1 cellular context compared by ENCODE assay signal in the genomic region with DNA sequence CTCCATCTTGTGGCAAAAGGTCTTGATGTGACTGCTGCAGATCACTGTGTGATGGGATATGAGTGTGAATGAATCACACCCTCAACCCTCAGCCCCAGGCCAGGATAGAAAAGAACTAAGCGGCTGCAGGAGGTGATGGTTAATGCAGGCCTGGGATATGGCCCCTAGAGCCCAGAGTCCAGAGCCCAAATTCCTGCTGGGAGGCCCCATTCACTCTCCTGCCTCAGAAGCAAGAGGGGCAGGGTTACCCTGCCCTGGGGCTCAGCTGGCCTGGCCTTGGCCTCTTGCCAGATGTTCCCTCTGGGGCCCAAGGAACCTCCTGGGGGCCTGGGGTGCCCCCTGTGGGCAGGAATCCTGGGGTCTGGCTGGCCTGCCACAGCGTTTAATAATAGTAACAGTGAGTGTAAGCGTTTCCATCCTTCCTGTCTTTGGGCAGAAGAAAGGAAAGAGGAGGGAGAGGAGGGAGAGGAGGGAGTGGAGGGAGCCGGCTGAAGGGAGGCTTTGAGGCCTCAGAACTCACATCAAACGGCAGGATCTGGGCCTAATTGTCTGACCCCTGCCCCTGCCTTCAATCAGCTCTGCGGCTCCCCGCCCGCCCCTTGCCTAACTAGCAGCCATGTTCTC.
TF ChIP-seq lines count a peak whose summit lies in the region.

No MANE protein-coding gene starts in this region.

TF ChIP-seq in HepG2, 621 proteins besides CTCF, POLR2A, EP300 and RAD21 (continued from another document and continues in another):
- peak; percentile 91 for TF ChIP-seq ZNF263 (CRISPR knock-in tag; IDR thresholded peaks at IDR 0.05)
- TF ChIP-seq, protein P1, sequence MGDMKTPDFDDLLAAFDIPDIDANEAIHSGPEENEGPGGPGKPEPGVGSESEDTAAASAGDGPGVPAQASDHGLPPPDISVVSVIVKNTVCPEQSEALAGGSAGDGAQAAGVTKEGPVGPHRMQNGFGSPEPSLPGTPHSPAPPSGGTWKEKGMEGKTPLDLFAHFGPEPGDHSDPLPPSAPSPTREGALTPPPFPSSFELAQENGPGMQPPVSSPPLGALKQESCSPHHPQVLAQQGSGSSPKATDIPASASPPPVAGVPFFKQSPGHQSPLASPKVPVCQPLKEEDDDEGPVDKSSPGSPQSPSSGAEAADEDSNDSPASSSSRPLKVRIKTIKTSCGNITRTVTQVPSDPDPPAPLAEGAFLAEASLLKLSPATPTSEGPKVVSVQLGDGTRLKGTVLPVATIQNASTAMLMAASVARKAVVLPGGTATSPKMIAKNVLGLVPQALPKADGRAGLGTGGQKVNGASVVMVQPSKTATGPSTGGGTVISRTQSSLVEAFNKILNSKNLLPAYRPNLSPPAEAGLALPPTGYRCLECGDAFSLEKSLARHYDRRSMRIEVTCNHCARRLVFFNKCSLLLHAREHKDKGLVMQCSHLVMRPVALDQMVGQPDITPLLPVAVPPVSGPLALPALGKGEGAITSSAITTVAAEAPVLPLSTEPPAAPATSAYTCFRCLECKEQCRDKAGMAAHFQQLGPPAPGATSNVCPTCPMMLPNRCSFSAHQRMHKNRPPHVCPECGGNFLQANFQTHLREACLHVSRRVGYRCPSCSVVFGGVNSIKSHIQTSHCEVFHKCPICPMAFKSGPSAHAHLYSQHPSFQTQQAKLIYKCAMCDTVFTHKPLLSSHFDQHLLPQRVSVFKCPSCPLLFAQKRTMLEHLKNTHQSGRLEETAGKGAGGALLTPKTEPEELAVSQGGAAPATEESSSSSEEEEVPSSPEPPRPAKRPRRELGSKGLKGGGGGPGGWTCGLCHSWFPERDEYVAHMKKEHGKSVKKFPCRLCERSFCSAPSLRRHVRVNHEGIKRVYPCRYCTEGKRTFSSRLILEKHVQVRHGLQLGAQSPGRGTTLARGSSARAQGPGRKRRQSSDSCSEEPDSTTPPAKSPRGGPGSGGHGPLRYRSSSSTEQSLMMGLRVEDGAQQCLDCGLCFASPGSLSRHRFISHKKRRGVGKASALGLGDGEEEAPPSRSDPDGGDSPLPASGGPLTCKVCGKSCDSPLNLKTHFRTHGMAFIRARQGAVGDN (CRISPR knock-in tag; IDR thresholded peaks at IDR 0.05), result peak; percentile 64
- no peak for TF ChIP-seq ZNF556 (CRISPR knock-in tag; IDR thresholded peaks at IDR 0.05; ENCODE audit: borderline replicate concordance)
- TF ChIP-seq, protein P2, sequence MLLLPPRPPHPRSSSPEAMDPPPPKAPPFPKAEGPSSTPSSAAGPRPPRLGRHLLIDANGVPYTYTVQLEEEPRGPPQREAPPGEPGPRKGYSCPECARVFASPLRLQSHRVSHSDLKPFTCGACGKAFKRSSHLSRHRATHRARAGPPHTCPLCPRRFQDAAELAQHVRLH (CRISPR knock-in tag; IDR thresholded peaks at IDR 0.05; ENCODE audit: borderline replicate concordance, low read depth), result 0 out of 2 replicates have a peak, but pooled peaks have one; percentile 34
- TF ChIP-seq NFIC (IDR thresholded peaks at IDR 0.05; ENCODE audit: low read length), result peak; percentile 61; the same call in 1 of the 2 replicates
- TF ChIP-seq ZBTB7B (CRISPR knock-in tag; IDR thresholded peaks at IDR 0.05), result 0 out of 2 replicates have a peak, but pooled peaks have one; percentile 42
- peak; percentile 22; the same call in 1 of the 2 replicates for TF ChIP-seq SALL1 (CRISPR knock-in tag; IDR thresholded peaks at IDR 0.05)
- 0 out of 2 replicates have a peak, but pooled peaks have one; percentile 19 for TF ChIP-seq SAP130 (CRISPR knock-in tag; IDR thresholded peaks at IDR 0.05; ENCODE audit: low read depth)
- peak; percentile 26; the same call in 1 of the 2 replicates for TF ChIP-seq ZFX (CRISPR knock-in tag; IDR thresholded peaks at IDR 0.05; ENCODE audit: low read depth)
- TF ChIP-seq BCL6 (CRISPR knock-in tag; IDR thresholded peaks at IDR 0.05), result 0 out of 2 replicates have a peak, but pooled peaks have one; percentile 17
- TF ChIP-seq STAG1 (CRISPR knock-in tag; IDR thresholded peaks at IDR 0.05), result peak; percentile 33
- TF ChIP-seq HDAC1 (CRISPR knock-in tag; IDR thresholded peaks at IDR 0.05), result 0 out of 2 replicates have a peak, but pooled peaks have one; percentile 32
- TF ChIP-seq, protein P3, sequence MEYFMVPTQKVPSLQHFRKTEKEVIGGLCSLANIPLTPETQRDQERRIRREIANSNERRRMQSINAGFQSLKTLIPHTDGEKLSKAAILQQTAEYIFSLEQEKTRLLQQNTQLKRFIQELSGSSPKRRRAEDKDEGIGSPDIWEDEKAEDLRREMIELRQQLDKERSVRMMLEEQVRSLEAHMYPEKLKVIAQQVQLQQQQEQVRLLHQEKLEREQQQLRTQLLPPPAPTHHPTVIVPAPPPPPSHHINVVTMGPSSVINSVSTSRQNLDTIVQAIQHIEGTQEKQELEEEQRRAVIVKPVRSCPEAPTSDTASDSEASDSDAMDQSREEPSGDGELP (IDR thresholded peaks at IDR 0.05; ENCODE audit: borderline replicate concordance, low read depth), result peak; percentile 84
- TF ChIP-seq HNF4G (IDR thresholded peaks at IDR 0.05; ENCODE audit: borderline replicate concordance, low read depth, low read length), result peak; percentile 48; the same call in 1 of the 2 replicates
- TF ChIP-seq HNF4G (CRISPR knock-in tag; IDR thresholded peaks at IDR 0.05; ENCODE audit: borderline replicate concordance, low read depth), result no peak
- TF ChIP-seq NR2F6 (IDR thresholded peaks at IDR 0.05), result peak; percentile 48; the same call in 1 of the 2 replicates
- TF ChIP-seq NR2F6 (CRISPR knock-in tag; IDR thresholded peaks at IDR 0.05), result no peak
- peak; percentile 19 for TF ChIP-seq XRCC5 (optimal IDR thresholded peaks at IDR 0.05; ENCODE audit: low read length)
- 0 out of 2 replicates have a peak, but pooled peaks have one; percentile 13 for TF ChIP-seq NCOA2 (CRISPR knock-in tag; IDR thresholded peaks at IDR 0.05)
- TF ChIP-seq, protein P4, sequence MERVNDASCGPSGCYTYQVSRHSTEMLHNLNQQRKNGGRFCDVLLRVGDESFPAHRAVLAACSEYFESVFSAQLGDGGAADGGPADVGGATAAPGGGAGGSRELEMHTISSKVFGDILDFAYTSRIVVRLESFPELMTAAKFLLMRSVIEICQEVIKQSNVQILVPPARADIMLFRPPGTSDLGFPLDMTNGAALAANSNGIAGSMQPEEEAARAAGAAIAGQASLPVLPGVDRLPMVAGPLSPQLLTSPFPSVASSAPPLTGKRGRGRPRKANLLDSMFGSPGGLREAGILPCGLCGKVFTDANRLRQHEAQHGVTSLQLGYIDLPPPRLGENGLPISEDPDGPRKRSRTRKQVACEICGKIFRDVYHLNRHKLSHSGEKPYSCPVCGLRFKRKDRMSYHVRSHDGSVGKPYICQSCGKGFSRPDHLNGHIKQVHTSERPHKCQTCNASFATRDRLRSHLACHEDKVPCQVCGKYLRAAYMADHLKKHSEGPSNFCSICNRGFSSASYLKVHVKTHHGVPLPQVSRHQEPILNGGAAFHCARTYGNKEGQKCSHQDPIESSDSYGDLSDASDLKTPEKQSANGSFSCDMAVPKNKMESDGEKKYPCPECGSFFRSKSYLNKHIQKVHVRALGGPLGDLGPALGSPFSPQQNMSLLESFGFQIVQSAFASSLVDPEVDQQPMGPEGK (CRISPR knock-in tag; IDR thresholded peaks at IDR 0.05), result peak; percentile 55
- 0 out of 2 replicates have a peak, but pooled peaks have one; percentile 17 for TF ChIP-seq RARA (CRISPR knock-in tag; IDR thresholded peaks at IDR 0.05)
- peak; percentile 72 for TF ChIP-seq ZNF121 (CRISPR knock-in tag; IDR thresholded peaks at IDR 0.05)
- TF ChIP-seq MTA1 (CRISPR knock-in tag; IDR thresholded peaks at IDR 0.05; ENCODE audit: borderline replicate concordance), result peak; percentile 33; the same call in 1 of the 2 replicates
- TF ChIP-seq ZNF317 (CRISPR knock-in tag; IDR thresholded peaks at IDR 0.05), result no peak
- TF ChIP-seq, protein P5, sequence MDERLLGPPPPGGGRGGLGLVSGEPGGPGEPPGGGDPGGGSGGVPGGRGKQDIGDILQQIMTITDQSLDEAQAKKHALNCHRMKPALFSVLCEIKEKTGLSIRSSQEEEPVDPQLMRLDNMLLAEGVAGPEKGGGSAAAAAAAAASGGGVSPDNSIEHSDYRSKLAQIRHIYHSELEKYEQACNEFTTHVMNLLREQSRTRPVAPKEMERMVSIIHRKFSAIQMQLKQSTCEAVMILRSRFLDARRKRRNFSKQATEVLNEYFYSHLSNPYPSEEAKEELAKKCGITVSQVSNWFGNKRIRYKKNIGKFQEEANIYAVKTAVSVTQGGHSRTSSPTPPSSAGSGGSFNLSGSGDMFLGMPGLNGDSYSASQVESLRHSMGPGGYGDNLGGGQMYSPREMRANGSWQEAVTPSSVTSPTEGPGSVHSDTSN (CRISPR knock-in tag; IDR thresholded peaks at IDR 0.05), result no peak
- TF ChIP-seq REPIN1 (CRISPR knock-in tag; IDR thresholded peaks at IDR 0.05; ENCODE audit: borderline replicate concordance, low read depth), result peak; percentile 86; the same call in 1 of the 2 replicates
- no peak for TF ChIP-seq ZNF720 (CRISPR knock-in tag; IDR thresholded peaks at IDR 0.05)
- 0 out of 2 replicates have a peak, but pooled peaks have one; percentile 26 for TF ChIP-seq TARDBP (CRISPR knock-in tag; IDR thresholded peaks at IDR 0.05)
- TF ChIP-seq SOX13 (IDR thresholded peaks at IDR 0.05), result no peak
- TF ChIP-seq SOX13 (CRISPR knock-in tag; conservative IDR thresholded peaks at IDR 0.05 in 1 of 2, IDR thresholded peaks at IDR 0.05 in 1 of 2), result 0 out of 4 replicates have a peak, but pooled peaks of 1 of the 2 experiments have one; percentile 23
- TF ChIP-seq, protein P6, sequence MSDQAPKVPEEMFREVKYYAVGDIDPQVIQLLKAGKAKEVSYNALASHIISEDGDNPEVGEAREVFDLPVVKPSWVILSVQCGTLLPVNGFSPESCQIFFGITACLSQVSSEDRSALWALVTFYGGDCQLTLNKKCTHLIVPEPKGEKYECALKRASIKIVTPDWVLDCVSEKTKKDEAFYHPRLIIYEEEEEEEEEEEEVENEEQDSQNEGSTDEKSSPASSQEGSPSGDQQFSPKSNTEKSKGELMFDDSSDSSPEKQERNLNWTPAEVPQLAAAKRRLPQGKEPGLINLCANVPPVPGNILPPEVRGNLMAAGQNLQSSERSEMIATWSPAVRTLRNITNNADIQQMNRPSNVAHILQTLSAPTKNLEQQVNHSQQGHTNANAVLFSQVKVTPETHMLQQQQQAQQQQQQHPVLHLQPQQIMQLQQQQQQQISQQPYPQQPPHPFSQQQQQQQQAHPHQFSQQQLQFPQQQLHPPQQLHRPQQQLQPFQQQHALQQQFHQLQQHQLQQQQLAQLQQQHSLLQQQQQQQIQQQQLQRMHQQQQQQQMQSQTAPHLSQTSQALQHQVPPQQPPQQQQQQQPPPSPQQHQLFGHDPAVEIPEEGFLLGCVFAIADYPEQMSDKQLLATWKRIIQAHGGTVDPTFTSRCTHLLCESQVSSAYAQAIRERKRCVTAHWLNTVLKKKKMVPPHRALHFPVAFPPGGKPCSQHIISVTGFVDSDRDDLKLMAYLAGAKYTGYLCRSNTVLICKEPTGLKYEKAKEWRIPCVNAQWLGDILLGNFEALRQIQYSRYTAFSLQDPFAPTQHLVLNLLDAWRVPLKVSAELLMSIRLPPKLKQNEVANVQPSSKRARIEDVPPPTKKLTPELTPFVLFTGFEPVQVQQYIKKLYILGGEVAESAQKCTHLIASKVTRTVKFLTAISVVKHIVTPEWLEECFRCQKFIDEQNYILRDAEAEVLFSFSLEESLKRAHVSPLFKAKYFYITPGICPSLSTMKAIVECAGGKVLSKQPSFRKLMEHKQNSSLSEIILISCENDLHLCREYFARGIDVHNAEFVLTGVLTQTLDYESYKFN (CRISPR knock-in tag; conservative IDR thresholded peaks at IDR 0.05), result peak; percentile 55
- TF ChIP-seq HNF4A (CRISPR knock-in tag; IDR thresholded peaks at IDR 0.05), result peak; percentile 64
- TF ChIP-seq LCORL (IDR thresholded peaks at IDR 0.05), result no peak; the same call in 1 of the 2 replicates
- peak; percentile 56 for TF ChIP-seq LCORL (CRISPR knock-in tag; IDR thresholded peaks at IDR 0.05)
- TF ChIP-seq STAT5B (CRISPR knock-in tag; IDR thresholded peaks at IDR 0.05), result no peak
- peak; percentile 63; the same call in 1 of the 2 replicates for TF ChIP-seq PHF21A (CRISPR knock-in tag; IDR thresholded peaks at IDR 0.05)
- TF ChIP-seq ZNF530 (CRISPR knock-in tag; IDR thresholded peaks at IDR 0.05; ENCODE audit: low read depth), result no peak
- 0 out of 2 replicates have a peak, but pooled peaks have one; percentile 47 for TF ChIP-seq BORCS8-MEF2B (CRISPR knock-in tag; IDR thresholded peaks at IDR 0.05)
- TF ChIP-seq, protein P7, sequence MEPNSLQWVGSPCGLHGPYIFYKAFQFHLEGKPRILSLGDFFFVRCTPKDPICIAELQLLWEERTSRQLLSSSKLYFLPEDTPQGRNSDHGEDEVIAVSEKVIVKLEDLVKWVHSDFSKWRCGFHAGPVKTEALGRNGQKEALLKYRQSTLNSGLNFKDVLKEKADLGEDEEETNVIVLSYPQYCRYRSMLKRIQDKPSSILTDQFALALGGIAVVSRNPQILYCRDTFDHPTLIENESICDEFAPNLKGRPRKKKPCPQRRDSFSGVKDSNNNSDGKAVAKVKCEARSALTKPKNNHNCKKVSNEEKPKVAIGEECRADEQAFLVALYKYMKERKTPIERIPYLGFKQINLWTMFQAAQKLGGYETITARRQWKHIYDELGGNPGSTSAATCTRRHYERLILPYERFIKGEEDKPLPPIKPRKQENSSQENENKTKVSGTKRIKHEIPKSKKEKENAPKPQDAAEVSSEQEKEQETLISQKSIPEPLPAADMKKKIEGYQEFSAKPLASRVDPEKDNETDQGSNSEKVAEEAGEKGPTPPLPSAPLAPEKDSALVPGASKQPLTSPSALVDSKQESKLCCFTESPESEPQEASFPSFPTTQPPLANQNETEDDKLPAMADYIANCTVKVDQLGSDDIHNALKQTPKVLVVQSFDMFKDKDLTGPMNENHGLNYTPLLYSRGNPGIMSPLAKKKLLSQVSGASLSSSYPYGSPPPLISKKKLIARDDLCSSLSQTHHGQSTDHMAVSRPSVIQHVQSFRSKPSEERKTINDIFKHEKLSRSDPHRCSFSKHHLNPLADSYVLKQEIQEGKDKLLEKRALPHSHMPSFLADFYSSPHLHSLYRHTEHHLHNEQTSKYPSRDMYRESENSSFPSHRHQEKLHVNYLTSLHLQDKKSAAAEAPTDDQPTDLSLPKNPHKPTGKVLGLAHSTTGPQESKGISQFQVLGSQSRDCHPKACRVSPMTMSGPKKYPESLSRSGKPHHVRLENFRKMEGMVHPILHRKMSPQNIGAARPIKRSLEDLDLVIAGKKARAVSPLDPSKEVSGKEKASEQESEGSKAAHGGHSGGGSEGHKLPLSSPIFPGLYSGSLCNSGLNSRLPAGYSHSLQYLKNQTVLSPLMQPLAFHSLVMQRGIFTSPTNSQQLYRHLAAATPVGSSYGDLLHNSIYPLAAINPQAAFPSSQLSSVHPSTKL (CRISPR knock-in tag; IDR thresholded peaks at IDR 0.05), result peak; percentile 10; the same call in 1 of the 2 replicates
- TF ChIP-seq, protein P8, sequence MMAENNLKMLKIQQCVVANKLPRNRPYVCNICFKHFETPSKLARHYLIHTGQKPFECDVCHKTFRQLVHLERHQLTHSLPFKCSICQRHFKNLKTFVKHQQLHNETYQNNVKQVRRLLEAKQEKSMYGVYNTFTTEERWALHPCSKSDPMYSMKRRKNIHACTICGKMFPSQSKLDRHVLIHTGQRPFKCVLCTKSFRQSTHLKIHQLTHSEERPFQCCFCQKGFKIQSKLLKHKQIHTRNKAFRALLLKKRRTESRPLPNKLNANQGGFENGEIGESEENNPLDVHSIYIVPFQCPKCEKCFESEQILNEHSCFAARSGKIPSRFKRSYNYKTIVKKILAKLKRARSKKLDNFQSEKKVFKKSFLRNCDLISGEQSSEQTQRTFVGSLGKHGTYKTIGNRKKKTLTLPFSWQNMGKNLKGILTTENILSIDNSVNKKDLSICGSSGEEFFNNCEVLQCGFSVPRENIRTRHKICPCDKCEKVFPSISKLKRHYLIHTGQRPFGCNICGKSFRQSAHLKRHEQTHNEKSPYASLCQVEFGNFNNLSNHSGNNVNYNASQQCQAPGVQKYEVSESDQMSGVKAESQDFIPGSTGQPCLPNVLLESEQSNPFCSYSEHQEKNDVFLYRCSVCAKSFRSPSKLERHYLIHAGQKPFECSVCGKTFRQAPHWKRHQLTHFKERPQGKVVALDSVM (CRISPR knock-in tag; IDR thresholded peaks at IDR 0.05), result no peak
- TF ChIP-seq YY1 (IDR thresholded peaks at IDR 0.05; ENCODE audit: insufficient read depth, insufficient replicate concordance, low read depth, low read length), result peak; percentile 13
